ENCODE assay signal across 12 cellular contexts in genomic region chr7:84529480-84530205, GRCh38.
DNase-seq lines count a peak whose midpoint lies in the region; ATAC-seq lines count a peak whose summit lies in the region.
"Had no signal": no experiment of that assay in that cellular context is flagged by ENCODE, and none has a peak within 500 bp of the region (broad histone marks: within the 10 kb centered on the region; RNA-seq: fewer than 3 reads in every experiment).

No MANE protein-coding gene starts in this region.

- H3K27me3 ChIP-seq in adipocyte (replicated peaks; ENCODE audit: control insufficient read depth, insufficient read depth, low read length), result no peaks in the 10 kb centered on the region

- H3K9ac ChIP-seq in adipocyte (ENCODE audit: low read length), result peak overlapping the region; percentile 17

- H3K4me3 ChIP-seq in adipocyte (ENCODE audit: low read length), result no peak overlapping the region

- H3K4me1 ChIP-seq in adipocyte (ENCODE audit: control insufficient read depth, insufficient read depth, low read length), result peaks cover 19% of the 10 kb centered on the region

- DNase-seq in AG08396 (ENCODE audit: low spot score) (peak; percentile 25), HT1080 (ENCODE audit: low read depth) (peak; percentile 53), adipocyte (ENCODE audit: low read depth) (peak; percentile 57), kidney glomerular epithelial cell (lab: John Stamatoyannopoulos, UW) (peak; percentile 89), HuH-7 (ENCODE audit: low spot score) (no peak), SKM-1 (lab: John Stamatoyannopoulos, UW; ENCODE audit: unreplicated experiment) (no peak)
- DNase-seq: activated CD4-positive, alpha-beta T cell treated with anti-CD3 and anti-CD28 coated beads for 1 hour; activated naive CD8-positive, alpha-beta T cell treated with anti-CD3 and anti-CD28 coated beads, Interleukin-2, amount 10 ng/mL, durations not matched to agents 7 days and 5 days; C1 segment of cervical spinal cord; naive thymus-derived CD8-positive, alpha-beta T cell had no signal

- no peaks in the 10 kb centered on the region for H3K36me3 ChIP-seq in adipocyte (ENCODE audit: control insufficient read depth, insufficient read depth, low read length, severe bottlenecking)

- H3K9me3 ChIP-seq in adipocyte (ENCODE audit: control insufficient read depth, low read length), result no peaks in the 10 kb centered on the region

- ATAC-seq in GM21786 (IDR thresholded peaks at IDR 0.05; ENCODE audit: unreplicated experiment) (no peak), HG03139 (IDR thresholded peaks at IDR 0.05; ENCODE audit: unreplicated experiment) (no peak)
- ATAC-seq: naive thymus-derived CD8-positive, alpha-beta T cell had no signal

Comparison
In these comparisons a context has a peak if more than half of its experiments do, and no peak if none do; other contexts are left out.
1. DNase-seq: peak in AG08396 (single experiment), HT1080 (single experiment), adipocyte (single experiment) and kidney glomerular epithelial cell (single experiment); none in HuH-7 (single experiment) and SKM-1 (single experiment).